ENCODE assay signal across 11 cellular contexts in the genomic region with DNA sequence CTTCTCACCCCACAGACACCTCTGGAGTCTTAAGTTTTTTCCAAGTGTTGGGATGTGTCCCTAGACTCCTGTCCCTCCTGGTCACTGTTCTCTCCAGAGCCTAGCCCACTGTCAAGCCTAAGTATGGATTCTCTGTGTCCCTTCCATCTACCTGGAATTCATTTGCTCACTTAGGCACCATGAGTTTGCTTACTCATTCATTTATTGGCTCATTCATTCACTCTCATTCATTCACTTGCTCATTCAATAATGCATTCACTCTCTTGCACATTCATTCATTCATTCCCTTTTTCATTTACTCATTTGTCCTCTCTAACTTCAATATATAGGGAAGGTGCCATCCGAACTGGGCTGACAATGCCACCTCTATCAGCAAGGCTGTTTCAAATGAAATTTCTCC. TPM values are rescaled to one million over a fixed set of nuclear protein-coding genes. Genes with fewer than 3 reads are reported as not detected.
DNase-seq lines count a peak whose midpoint lies in the region; ATAC-seq and TF ChIP-seq lines count a peak whose summit lies in the region.
"Had no signal": no experiment of that assay in that cellular context is flagged by ENCODE, and none has a peak within 500 bp of the region (broad histone marks: within the 10 kb centered on the region; RNA-seq: fewer than 3 reads in every experiment).

No MANE protein-coding gene starts in this region.

- peaks cover 46% of the 10 kb centered on the region for H3K4me1 Mint-ChIP-seq in type B pancreatic cell (ENCODE audit: unreplicated experiment)
- H3K4me1 Mint-ChIP-seq: activated CD8-positive, alpha-beta memory T cell treated with anti-CD3 and anti-CD28 coated beads, Interleukin-2, amount 10 ng/mL, durations not matched to agents 7 days and 5 days had no signal

- H3K27me3 ChIP-seq in brain microvascular endothelial cell (replicated peaks): no peaks in the 10 kb centered on the region
- no peaks in the 10 kb centered on the region for H3K27me3 ChIP-seq in lower lobe of right lung (ENCODE audit: low read depth)
- H3K27me3 ChIP-seq: SJSA1 had no signal

- peaks cover 50% of the 10 kb centered on the region for H3K4me1 ChIP-seq in lower lobe of right lung

- H3K9me3 Mint-ChIP-seq in type B pancreatic cell: no peaks in the 10 kb centered on the region

- H3K27ac ChIP-seq in brain microvascular endothelial cell (no peak overlapping the region), lower lobe of right lung (no peak overlapping the region)
- H3K27ac ChIP-seq: SJSA1 had no signal

- intact Hi-C loops in lower lobe of right lung (cut with DNase I): no loop called here

- H3K27me3 Mint-ChIP-seq in type B pancreatic cell: no peaks in the 10 kb centered on the region
- H3K27me3 Mint-ChIP-seq: activated CD8-positive, alpha-beta memory T cell treated with anti-CD3 and anti-CD28 coated beads, Interleukin-2, amount 10 ng/mL, durations not matched to agents 7 days and 5 days had no signal

- no peak for DNase-seq in brain microvascular endothelial cell
- DNase-seq in lower lobe of right lung: no peak
- no peak for DNase-seq in type B pancreatic cell (ENCODE audit: extremely low spot score, unreplicated experiment)
- no peak for DNase-seq in GM13976 (ENCODE audit: low spot score)
- DNase-seq in NCI-H226: no peak
- DNase-seq: activated CD8-positive, alpha-beta memory T cell treated with anti-CD3 and anti-CD28 coated beads, Interleukin-2, amount 10 ng/mL, durations not matched to agents 7 days and 5 days; effector CD8-positive, alpha-beta T cell; NCI-H1694 treated with DMSO at 0.1 percent for 48 hours had no signal

- in situ Hi-C loops in brain microvascular endothelial cell (cut with HindIII; ENCODE audit: low pct_ligation_motif_present, low sequenced_read_pairs) (no loop called here), GM13976 (cut with MboI; ENCODE audit: low sequenced_read_pairs, unreplicated experiment) (no loop called here)

- no peak for ATAC-seq in lower lobe of right lung
- ATAC-seq in HG03521 (IDR thresholded peaks at IDR 0.05; ENCODE audit: unreplicated experiment): no peak
- ATAC-seq: activated CD8-positive, alpha-beta memory T cell treated with anti-CD3 and anti-CD28 coated beads, Interleukin-2, amount 10 ng/mL, durations not matched to agents 7 days and 5 days had no signal

- H3K4me3 Mint-ChIP-seq in type B pancreatic cell: peak overlapping the region; percentile 80
- H3K4me3 Mint-ChIP-seq: activated CD8-positive, alpha-beta memory T cell treated with anti-CD3 and anti-CD28 coated beads, Interleukin-2, amount 10 ng/mL, durations not matched to agents 7 days and 5 days had no signal

- peak overlapping the region; percentile 54 for H3K27ac Mint-ChIP-seq in type B pancreatic cell
- H3K27ac Mint-ChIP-seq: activated CD8-positive, alpha-beta memory T cell treated with anti-CD3 and anti-CD28 coated beads, Interleukin-2, amount 10 ng/mL, durations not matched to agents 7 days and 5 days had no signal

- TF ChIP-seq CTCF in brain microvascular endothelial cell (IDR thresholded peaks at IDR 0.05; ENCODE audit: low read depth, low read length, missing control alignments) (no peak), lower lobe of right lung (IDR thresholded peaks at IDR 0.05) (no peak), type B pancreatic cell (conservative IDR thresholded peaks at IDR 0.05) (no peak), GM13976 (IDR thresholded peaks at IDR 0.05; ENCODE audit: borderline replicate concordance, control extremely low read depth, extremely low read depth, insufficient read depth, missing control alignments) (no peak)

- H3K9me3 ChIP-seq in lower lobe of right lung: no peaks in the 10 kb centered on the region
- H3K9me3 ChIP-seq: SJSA1 had no signal

- H3K36me3 ChIP-seq in brain microvascular endothelial cell (replicated peaks): peaks cover 9% of the 10 kb centered on the region
- H3K36me3 ChIP-seq in lower lobe of right lung: peaks cover 15% of the 10 kb centered on the region

- H3K4me3 ChIP-seq in brain microvascular endothelial cell (ENCODE audit: low read depth, low read length) (peak overlapping the region; percentile 61), lower lobe of right lung (peak overlapping the region; percentile 62)

- H3K36me3 Mint-ChIP-seq in type B pancreatic cell: no peaks in the 10 kb centered on the region
- H3K36me3 Mint-ChIP-seq: activated CD8-positive, alpha-beta memory T cell treated with anti-CD3 and anti-CD28 coated beads, Interleukin-2, amount 10 ng/mL, durations not matched to agents 7 days and 5 days had no signal

RNA-seq across cellular contexts. Expression of a gene that starts 1.6 kb away (rescaled TPM):
- total RNA-seq in lower lobe of right lung: 52.3 TPM
- total RNA-seq in type B pancreatic cell (ENCODE audit: low replicate concordance): 173 and 517 TPM in 2 replicates
- total RNA-seq: activated CD8-positive, alpha-beta memory T cell treated with anti-CD3 and anti-CD28 coated beads, Interleukin-2, amount 10 ng/mL, durations not matched to agents 7 days and 5 days had no signal

RNA-seq across cellular contexts. Expression of a gene that starts 4.8 kb away (rescaled TPM):
- total RNA-seq in lower lobe of right lung (138 TPM), type B pancreatic cell (ENCODE audit: low replicate concordance) (139 and 266 TPM in 2 replicates)
- total RNA-seq: activated CD8-positive, alpha-beta memory T cell treated with anti-CD3 and anti-CD28 coated beads, Interleukin-2, amount 10 ng/mL, durations not matched to agents 7 days and 5 days; myocyte; SJSA1 had no signal

RNA-seq across cellular contexts. Expression of a gene that starts 15.9 kb away (rescaled TPM):
- total RNA-seq in lower lobe of right lung (83.0 TPM), type B pancreatic cell (ENCODE audit: low replicate concordance) (58.3 and 102 TPM in 2 replicates)

RNA-seq across cellular contexts. Expression of a gene that starts 16.9 kb away (rescaled TPM):
- total RNA-seq in lower lobe of right lung (0.71 TPM), type B pancreatic cell (ENCODE audit: low replicate concordance) (0.97 TPM in 1 of 2 replicates, not detected in the other)
- total RNA-seq: activated CD8-positive, alpha-beta memory T cell treated with anti-CD3 and anti-CD28 coated beads, Interleukin-2, amount 10 ng/mL, durations not matched to agents 7 days and 5 days had no signal

RNA-seq across cellular contexts. Expression of a gene that starts 22.5 kb away (rescaled TPM):
- total RNA-seq in lower lobe of right lung (72.2 TPM), type B pancreatic cell (ENCODE audit: low replicate concordance) (87.5 and 108 TPM in 2 replicates)
